In the genomic region with DNA sequence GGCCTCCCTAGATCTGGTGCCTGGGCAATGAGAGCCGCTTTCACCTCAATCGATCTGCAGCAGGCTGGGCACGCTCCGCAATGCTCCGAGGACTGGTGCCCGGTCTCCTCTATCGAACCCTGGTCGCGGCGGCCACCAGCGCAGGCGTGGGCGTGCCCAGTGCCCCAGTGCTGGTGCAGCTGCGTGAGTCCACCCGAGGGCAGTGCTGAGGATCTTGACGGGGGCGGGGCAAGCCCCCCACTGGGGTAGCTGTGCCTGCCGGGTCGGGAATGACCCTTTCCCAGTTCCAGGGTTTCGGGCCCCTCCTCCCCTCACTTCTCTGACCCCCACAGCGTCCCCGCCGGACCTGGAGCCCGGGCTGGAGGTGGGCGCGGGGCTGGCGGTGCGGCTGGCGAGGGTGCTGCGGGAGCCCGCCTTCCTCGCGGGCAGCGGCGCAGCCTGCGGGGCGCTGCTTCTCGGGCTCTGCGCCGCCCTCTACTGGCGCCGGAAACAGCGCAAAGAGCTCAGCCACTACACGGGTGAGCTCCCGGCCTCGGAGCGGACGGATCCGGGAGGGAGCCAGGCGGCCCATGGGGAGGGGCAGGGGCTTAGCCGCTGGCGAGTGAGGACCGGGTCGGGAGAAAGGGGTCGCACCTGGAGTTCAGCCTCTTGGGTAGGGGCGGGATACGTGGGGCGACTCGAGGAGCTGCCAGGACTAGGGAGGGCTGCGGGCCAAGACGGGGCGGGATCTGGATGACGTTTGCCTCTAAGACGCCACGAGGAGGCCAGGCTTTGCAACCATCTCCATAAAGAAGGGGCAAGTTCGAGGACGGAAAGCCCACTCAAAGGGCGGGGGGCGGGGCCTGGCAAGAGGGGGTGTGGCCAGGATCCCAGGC, we compare ENCODE assay signal across 1 cellular context.
TF ChIP-seq lines count a peak whose summit lies in the region.

No MANE protein-coding gene starts in this region.

TF ChIP-seq in HepG2, 621 proteins besides CTCF, POLR2A, EP300 and RAD21 (continued from another document and continues in another):
- TF ChIP-seq, protein P1, sequence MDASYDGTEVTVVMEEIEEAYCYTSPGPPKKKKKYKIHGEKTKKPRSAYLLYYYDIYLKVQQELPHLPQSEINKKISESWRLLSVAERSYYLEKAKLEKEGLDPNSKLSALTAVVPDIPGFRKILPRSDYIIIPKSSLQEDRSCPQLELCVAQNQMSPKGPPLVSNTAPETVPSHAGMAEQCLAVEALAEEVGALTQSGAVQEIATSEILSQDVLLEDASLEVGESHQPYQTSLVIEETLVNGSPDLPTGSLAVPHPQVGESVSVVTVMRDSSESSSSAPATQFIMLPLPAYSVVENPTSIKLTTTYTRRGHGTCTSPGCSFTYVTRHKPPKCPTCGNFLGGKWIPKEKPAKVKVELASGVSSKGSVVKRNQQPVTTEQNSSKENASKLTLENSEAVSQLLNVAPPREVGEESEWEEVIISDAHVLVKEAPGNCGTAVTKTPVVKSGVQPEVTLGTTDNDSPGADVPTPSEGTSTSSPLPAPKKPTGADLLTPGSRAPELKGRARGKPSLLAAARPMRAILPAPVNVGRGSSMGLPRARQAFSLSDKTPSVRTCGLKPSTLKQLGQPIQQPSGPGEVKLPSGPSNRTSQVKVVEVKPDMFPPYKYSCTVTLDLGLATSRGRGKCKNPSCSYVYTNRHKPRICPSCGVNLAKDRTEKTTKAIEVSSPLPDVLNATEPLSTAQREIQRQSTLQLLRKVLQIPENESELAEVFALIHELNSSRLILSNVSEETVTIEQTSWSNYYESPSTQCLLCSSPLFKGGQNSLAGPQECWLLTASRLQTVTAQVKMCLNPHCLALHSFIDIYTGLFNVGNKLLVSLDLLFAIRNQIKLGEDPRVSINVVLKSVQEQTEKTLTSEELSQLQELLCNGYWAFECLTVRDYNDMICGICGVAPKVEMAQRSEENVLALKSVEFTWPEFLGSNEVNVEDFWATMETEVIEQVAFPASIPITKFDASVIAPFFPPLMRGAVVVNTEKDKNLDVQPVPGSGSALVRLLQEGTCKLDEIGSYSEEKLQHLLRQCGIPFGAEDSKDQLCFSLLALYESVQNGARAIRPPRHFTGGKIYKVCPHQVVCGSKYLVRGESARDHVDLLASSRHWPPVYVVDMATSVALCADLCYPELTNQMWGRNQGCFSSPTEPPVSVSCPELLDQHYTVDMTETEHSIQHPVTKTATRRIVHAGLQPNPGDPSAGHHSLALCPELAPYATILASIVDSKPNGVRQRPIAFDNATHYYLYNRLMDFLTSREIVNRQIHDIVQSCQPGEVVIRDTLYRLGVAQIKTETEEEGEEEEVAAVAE (CRISPR knock-in tag; IDR thresholded peaks at IDR 0.05; ENCODE audit: borderline replicate concordance) = no peak
- TF ChIP-seq ZNF878 (CRISPR knock-in tag; IDR thresholded peaks at IDR 0.05) (no peak), ZNF790 (CRISPR knock-in tag; IDR thresholded peaks at IDR 0.05; ENCODE audit: borderline replicate concordance) (0 out of 2 replicates have a peak, but pooled peaks have one; percentile 11), ZNF124 (CRISPR knock-in tag; IDR thresholded peaks at IDR 0.05) (peak; percentile 22; the same call in 1 of the 2 replicates), ZNF501 (CRISPR knock-in tag; IDR thresholded peaks at IDR 0.05) (0 out of 2 replicates have a peak, but pooled peaks have one; percentile 20), KAT2B (IDR thresholded peaks at IDR 0.05; ENCODE audit: borderline replicate concordance, low read depth, low read length) (no peak), HMGXB4 (CRISPR knock-in tag; IDR thresholded peaks at IDR 0.05; ENCODE audit: borderline replicate concordance in 1 of 2, low read depth in 1 of 2) (peak; percentile 94 to 97), NRL (CRISPR knock-in tag; IDR thresholded peaks at IDR 0.05; ENCODE audit: borderline replicate concordance) (peak; percentile 77), AHR (CRISPR knock-in tag; IDR thresholded peaks at IDR 0.05) (0 out of 2 replicates have a peak, but pooled peaks have one; percentile 42), IKZF4 (CRISPR knock-in tag; IDR thresholded peaks at IDR 0.05; ENCODE audit: borderline replicate concordance, low read depth, not compliant biosample characterization) (no peak), ZFP36 (IDR thresholded peaks at IDR 0.05; ENCODE audit: borderline replicate concordance, low read depth, low read length, partially characterized antibody) (no peak), SP4 (CRISPR knock-in tag; IDR thresholded peaks at IDR 0.05) (peak; percentile 69), TFAP4 (IDR thresholded peaks at IDR 0.05; ENCODE audit: borderline replicate concordance, low read depth) (peak; percentile 4; the same call in 1 of the 2 replicates), ZNF512B (CRISPR knock-in tag; IDR thresholded peaks at IDR 0.05; ENCODE audit: borderline replicate concordance) (0 out of 2 replicates have a peak, but pooled peaks have one; percentile 52), TEAD2 (CRISPR knock-in tag; IDR thresholded peaks at IDR 0.05) (no peak), CREB1 (IDR thresholded peaks at IDR 0.05) (no peak), CREB1 (CRISPR knock-in tag; IDR thresholded peaks at IDR 0.05) (no peak), FOXA1 (IDR thresholded peaks at IDR 0.05) (no peak), FOXA1 (CRISPR knock-in tag; IDR thresholded peaks at IDR 0.05) (no peak), NR2F6 (IDR thresholded peaks at IDR 0.05) (no peak), NR2F6 (CRISPR knock-in tag; IDR thresholded peaks at IDR 0.05) (0 out of 2 replicates have a peak, but pooled peaks have one; percentile 21), CREM (IDR thresholded peaks at IDR 0.05) (no peak), CREM (CRISPR knock-in tag; IDR thresholded peaks at IDR 0.05) (no peak), AKAP8 (CRISPR knock-in tag; IDR thresholded peaks at IDR 0.05) (no peak), ZNF34 (CRISPR knock-in tag; IDR thresholded peaks at IDR 0.05; ENCODE audit: borderline replicate concordance) (no peak)
- TF ChIP-seq, protein P2, sequence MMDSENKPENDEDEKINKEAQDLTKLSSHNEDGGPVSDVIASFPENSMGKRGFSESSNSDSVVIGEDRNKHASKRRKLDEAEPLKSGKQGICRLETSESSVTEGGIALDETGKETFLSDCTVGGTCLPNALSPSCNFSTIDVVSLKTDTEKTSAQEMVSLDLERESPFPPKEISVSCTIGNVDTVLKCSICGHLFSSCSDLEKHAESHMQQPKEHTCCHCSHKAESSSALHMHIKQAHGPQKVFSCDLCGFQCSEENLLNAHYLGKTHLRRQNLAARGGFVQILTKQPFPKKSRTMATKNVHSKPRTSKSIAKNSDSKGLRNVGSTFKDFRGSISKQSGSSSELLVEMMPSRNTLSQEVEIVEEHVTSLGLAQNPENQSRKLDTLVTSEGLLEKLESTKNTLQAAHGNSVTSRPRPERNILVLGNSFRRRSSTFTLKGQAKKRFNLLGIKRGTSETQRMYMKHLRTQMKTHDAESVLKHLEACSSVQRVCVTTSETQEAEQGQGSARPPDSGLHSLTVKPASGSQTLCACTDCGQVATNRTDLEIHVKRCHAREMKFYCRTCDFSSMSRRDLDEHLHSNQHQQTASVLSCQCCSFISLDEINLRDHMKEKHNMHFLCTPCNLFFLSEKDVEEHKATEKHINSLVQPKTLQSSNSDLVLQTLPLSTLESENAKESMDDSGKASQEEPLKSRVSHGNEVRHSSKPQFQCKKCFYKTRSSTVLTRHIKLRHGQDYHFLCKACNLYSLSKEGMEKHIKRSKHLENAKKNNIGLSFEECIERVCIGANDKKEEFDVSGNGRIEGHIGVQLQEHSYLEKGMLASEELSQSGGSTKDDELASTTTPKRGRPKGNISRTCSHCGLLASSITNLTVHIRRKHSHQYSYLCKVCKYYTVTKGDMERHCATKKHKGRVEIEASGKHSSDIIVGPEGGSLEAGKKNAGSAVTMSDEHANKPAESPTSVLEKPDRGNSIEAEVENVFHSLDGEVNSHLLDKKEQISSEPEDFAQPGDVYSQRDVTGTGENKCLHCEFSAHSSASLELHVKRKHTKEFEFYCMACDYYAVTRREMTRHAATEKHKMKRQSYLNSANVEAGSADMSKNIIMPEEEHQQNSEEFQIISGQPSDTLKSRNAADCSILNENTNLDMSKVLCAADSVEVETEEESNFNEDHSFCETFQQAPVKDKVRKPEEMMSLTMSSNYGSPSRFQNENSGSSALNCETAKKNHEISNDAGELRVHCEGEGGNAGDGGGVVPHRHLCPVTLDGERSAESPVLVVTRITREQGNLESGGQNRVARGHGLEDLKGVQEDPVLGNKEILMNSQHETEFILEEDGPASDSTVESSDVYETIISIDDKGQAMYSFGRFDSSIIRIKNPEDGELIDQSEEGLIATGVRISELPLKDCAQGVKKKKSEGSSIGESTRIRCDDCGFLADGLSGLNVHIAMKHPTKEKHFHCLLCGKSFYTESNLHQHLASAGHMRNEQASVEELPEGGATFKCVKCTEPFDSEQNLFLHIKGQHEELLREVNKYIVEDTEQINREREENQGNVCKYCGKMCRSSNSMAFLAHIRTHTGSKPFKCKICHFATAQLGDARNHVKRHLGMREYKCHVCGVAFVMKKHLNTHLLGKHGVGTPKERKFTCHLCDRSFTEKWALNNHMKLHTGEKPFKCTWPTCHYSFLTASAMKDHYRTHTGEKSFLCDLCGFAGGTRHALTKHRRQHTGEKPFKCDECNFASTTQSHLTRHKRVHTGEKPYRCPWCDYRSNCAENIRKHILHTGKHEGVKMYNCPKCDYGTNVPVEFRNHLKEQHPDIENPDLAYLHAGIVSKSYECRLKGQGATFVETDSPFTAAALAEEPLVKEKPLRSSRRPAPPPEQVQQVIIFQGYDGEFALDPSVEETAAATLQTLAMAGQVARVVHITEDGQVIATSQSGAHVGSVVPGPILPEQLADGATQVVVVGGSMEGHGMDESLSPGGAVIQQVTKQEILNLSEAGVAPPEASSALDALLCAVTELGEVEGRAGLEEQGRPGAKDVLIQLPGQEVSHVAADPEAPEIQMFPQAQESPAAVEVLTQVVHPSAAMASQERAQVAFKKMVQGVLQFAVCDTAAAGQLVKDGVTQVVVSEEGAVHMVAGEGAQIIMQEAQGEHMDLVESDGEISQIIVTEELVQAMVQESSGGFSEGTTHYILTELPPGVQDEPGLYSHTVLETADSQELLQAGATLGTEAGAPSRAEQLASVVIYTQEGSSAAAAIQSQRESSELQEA (CRISPR knock-in tag; IDR thresholded peaks at IDR 0.05; ENCODE audit: not compliant biosample characterization) = no peak
- TF ChIP-seq, protein P3, sequence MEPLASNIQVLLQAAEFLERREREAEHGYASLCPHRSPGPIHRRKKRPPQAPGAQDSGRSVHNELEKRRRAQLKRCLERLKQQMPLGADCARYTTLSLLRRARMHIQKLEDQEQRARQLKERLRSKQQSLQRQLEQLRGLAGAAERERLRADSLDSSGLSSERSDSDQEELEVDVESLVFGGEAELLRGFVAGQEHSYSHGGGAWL (CRISPR knock-in tag; IDR thresholded peaks at IDR 0.05) = peak; percentile 63; the same call in 1 of the 2 replicates
